8 cellular contexts compared by ENCODE assay signal in genomic region chr14:23366163-23366921, GRCh38. TPM values are rescaled to one million over a fixed set of nuclear protein-coding genes. Genes with fewer than 3 reads are reported as not detected.
DNase-seq lines count a peak whose midpoint lies in the region; ATAC-seq, FAIRE-seq and TF ChIP-seq lines count a peak whose summit lies in the region.

No MANE protein-coding gene starts in this region.

- H3K4me3 ChIP-seq in MG63: peak overlapping the region; percentile 64
- no peak overlapping the region for H3K4me3 ChIP-seq in small intestine (ENCODE audit: low read depth in 1 of 2, low read length in 2 of 2)
- no peak overlapping the region for H3K4me3 ChIP-seq in PC-3 (ENCODE audit: low read length)

- DNase-seq in MG63: peak; percentile 87
- DNase-seq in cerebellar cortex (ENCODE audit: low spot score): peak; percentile 30
- peak; percentile 67 for DNase-seq in iris pigment epithelial cell (ENCODE audit: low read depth)
- no peak for DNase-seq in small intestine
- DNase-seq in GM12892 (ENCODE audit: insufficient read length): no peak
- no peak for DNase-seq in PC-3

- H3K27ac ChIP-seq in small intestine (ENCODE audit: low read depth in 1 of 2, low read length in 1 of 2) (peak overlapping the region; percentile 51 to 71), PC-3 (ENCODE audit: low read length) (no peak overlapping the region)

- H2AFZ ChIP-seq in PC-3 (ENCODE audit: low read length): no peak overlapping the region

- no peaks in the 10 kb centered on the region for H3K9me2 ChIP-seq in PC-3 (replicated peaks; ENCODE audit: low read length)

- H3K36me3 ChIP-seq in MG63: no peaks in the 10 kb centered on the region; the same call in 1 of the 2 replicates
- H3K36me3 ChIP-seq in small intestine (ENCODE audit: control insufficient read depth in 2 of 2, insufficient read depth in 2 of 2, low read length in 2 of 2): no peaks in the 10 kb centered on the region
- H3K36me3 ChIP-seq in PC-3 (ENCODE audit: low read depth, low read length): no peaks in the 10 kb centered on the region

- H3K79me2 ChIP-seq in PC-3 (ENCODE audit: low read length): no peaks in the 10 kb centered on the region

- TF ChIP-seq POLR2A in GM12892 (IDR thresholded peaks at IDR 0.05; ENCODE audit: low read depth, low read length): no peak

- H3K9me3 ChIP-seq in MG63 (no peaks in the 10 kb centered on the region), small intestine (ENCODE audit: control insufficient read depth, low read depth) (no peaks in the 10 kb centered on the region), PC-3 (ENCODE audit: low read length) (no peaks in the 10 kb centered on the region)

- no peak overlapping the region for H3K9ac ChIP-seq in PC-3 (ENCODE audit: low read length)

- no peak for ATAC-seq in HG03095 (IDR thresholded peaks at IDR 0.05; ENCODE audit: unreplicated experiment)
- ATAC-seq in HG03571 (IDR thresholded peaks at IDR 0.05; ENCODE audit: unreplicated experiment): no peak
- ATAC-seq in PC-3: no peak

- no TSS peak for BruUV-seq in PC-3 (replicated peaks; lab: Mats Ljungman, UMichigan)

- no peak for FAIRE-seq in small intestine (lab: Jason Lieb, UNC)
- no peak for FAIRE-seq in GM12892 (lab: Jason Lieb, UNC)

- TF ChIP-seq CTCF in PC-3 (conservative IDR thresholded peaks at IDR 0.05; ENCODE audit: low read depth, low read length): no peak

- no peaks in the 10 kb centered on the region for H3F3A ChIP-seq in PC-3 (ENCODE audit: low read length, unreplicated experiment)

- H3K4me1 ChIP-seq in small intestine (ENCODE audit: control insufficient read depth in 2 of 2, insufficient read depth in 1 of 2, low read depth in 1 of 2, low read length in 1 of 2): peaks cover 0 to 3% of the 10 kb centered on the region in 2 donors
- H3K4me1 ChIP-seq in PC-3 (ENCODE audit: insufficient read depth, low read length): no peaks in the 10 kb centered on the region

- CTCF ChIA-PET in PC-3 (lab: Charles Lee): no interaction called here

- H3K27me3 ChIP-seq in MG63 (no peaks in the 10 kb centered on the region), small intestine (ENCODE audit: control insufficient read depth in 2 of 2, insufficient read depth in 2 of 2, low read length in 2 of 2) (peaks cover 6 to 16% of the 10 kb centered on the region in 2 donors), PC-3 (ENCODE audit: low read length) (peaks cover 31% of the 10 kb centered on the region)

- intact Hi-C loops in PC-3 (cut with micrococcal nuclease): no loop called here

- 23 to 48% (median 36%) methylated on average over 37 to 48 of the region's 48 CpGs for WGBS in small intestine, 3 donors

- POLR2A ChIA-PET in PC-3 (lab: Charles Lee; ENCODE audit: unreplicated experiment): no interaction called here

- H3K4me2 ChIP-seq in PC-3 (ENCODE audit: low read length): no peak overlapping the region

- no peaks in the 10 kb centered on the region for H4K20me1 ChIP-seq in PC-3 (ENCODE audit: low read length)

RNA-seq across cellular contexts. Expression of gene EFS, which starts 1.4 kb away (rescaled TPM):
- total RNA-seq in MG63 (2014; rRNA removed; shearing (Covaris generic); ENCODE audit: low replicate concordance): 7.5 and 9.0 TPM in 2 replicates
- 1 to 10 TPM in 1 of 3 donors, under 1 TPM in 2; 0.54 to 3.0 (median 0.67) TPM for polyA plus RNA-seq in small intestine
- polyA plus RNA-seq in GM12892 (2012; ENCODE audit: missing spikeins): not detected
- total RNA-seq in PC-3 (2014; rRNA removed): 0.23 and 0.36 TPM in 2 replicates

RNA-seq across cellular contexts. Expression of gene IL25, which starts 6.3 kb away (rescaled TPM):
- total RNA-seq in MG63 (2014; rRNA removed; shearing (Covaris generic); ENCODE audit: low replicate concordance): not detected in 2 replicates
- polyA plus RNA-seq in small intestine: not detected
- not detected for polyA plus RNA-seq in GM12892 (2012; ENCODE audit: missing spikeins)
- total RNA-seq in PC-3 (2014; rRNA removed): not detected in 2 replicates

RNA-seq across cellular contexts. Expression of gene CMTM5, which starts 10.5 kb away (rescaled TPM):
- not detected in 2 replicates for total RNA-seq in MG63 (2014; rRNA removed; shearing (Covaris generic); ENCODE audit: low replicate concordance)
- polyA plus RNA-seq in small intestine: under 1 TPM in 1 of 3 donors, not detected in 2; 0.97 TPM
- not detected for polyA plus RNA-seq in GM12892 (2012; ENCODE audit: missing spikeins)
- total RNA-seq in PC-3 (2014; rRNA removed): not detected in 2 replicates

RNA-seq across cellular contexts. Expression of gene SLC22A17, which starts 13.7 kb away (rescaled TPM):
- total RNA-seq in MG63 (2014; rRNA removed; shearing (Covaris generic); ENCODE audit: low replicate concordance): 6.1 TPM in 1 of 2 replicates, not detected in the other
- 10 to 100 TPM in 1 of 3 donors, 1 to 10 TPM in 1, under 1 TPM in 1; 0.67 to 12.7 (median 2.2) TPM for polyA plus RNA-seq in small intestine
- not detected for polyA plus RNA-seq in GM12892 (2012; ENCODE audit: missing spikeins)
- 12.0 and 13.2 TPM in 2 replicates for total RNA-seq in PC-3 (2014; rRNA removed)

RNA-seq across cellular contexts. Expression of gene MYH6, which starts 41.7 kb away (rescaled TPM):
- not detected in 2 replicates for total RNA-seq in MG63 (2014; rRNA removed; shearing (Covaris generic); ENCODE audit: low replicate concordance)
- 10 to 100 TPM in 1 of 3 donors, 1 to 10 TPM in 1, under 1 TPM in 1; 0.27 to 52.1 (median 2.0) TPM for polyA plus RNA-seq in small intestine
- 0.08 TPM for polyA plus RNA-seq in GM12892 (2012; ENCODE audit: missing spikeins)
- total RNA-seq in PC-3 (2014; rRNA removed): not detected in 2 replicates

Comparison
In these comparisons a context has a peak if more than half of its experiments do, and no peak if none do; other contexts are left out.
1. DNase-seq: peak in MG63 (single experiment), cerebellar cortex (single experiment) and iris pigment epithelial cell (single experiment); none in small intestine (single experiment), GM12892 (single experiment) and PC-3 (single experiment).